In genomic region chr6:111291860-111292259, GRCh38 we compare ENCODE assay signal across 14 cellular contexts.
"Had no signal": no experiment of that assay in that cellular context is flagged by ENCODE, and none has a peak within 500 bp of the region (broad histone marks: within the 10 kb centered on the region; RNA-seq: fewer than 3 reads in every experiment).

No MANE protein-coding gene starts in this region.

- H3K27ac Mint-ChIP-seq: activated CD4-positive, alpha-beta T cell treated with anti-CD3 and anti-CD28 coated beads, Interleukin-2, amount 10 ng/mL, durations not matched to agents 7 days and 5 days; natural killer cell; progenitor cell of endocrine pancreas had no signal

- H3K9me3 Mint-ChIP-seq: activated CD4-positive, alpha-beta T cell treated with anti-CD3 and anti-CD28 coated beads, Interleukin-2, amount 10 ng/mL, durations not matched to agents 7 days and 5 days; memory B cell; natural killer cell had no signal

- H3K27me3 ChIP-seq: adrenal gland, esophagus muscularis mucosa had no signal

- H3K27ac ChIP-seq: adrenal gland, esophagus muscularis mucosa had no signal

- H3K36me3 Mint-ChIP-seq: natural killer cell had no signal

- ATAC-seq: left ventricle myocardium superior, natural killer cell, sciatic nerve had no signal

- H3K27me3 Mint-ChIP-seq: activated CD4-positive, alpha-beta T cell treated with anti-CD3 and anti-CD28 coated beads, Interleukin-2, amount 10 ng/mL, durations not matched to agents 7 days and 5 days; memory B cell; progenitor cell of endocrine pancreas had no signal

- H3K9me3 ChIP-seq: adrenal gland, esophagus muscularis mucosa had no signal

- H3K4me3 Mint-ChIP-seq: activated CD4-positive, alpha-beta T cell treated with anti-CD3 and anti-CD28 coated beads, Interleukin-2, amount 10 ng/mL, durations not matched to agents 7 days and 5 days; memory B cell; natural killer cell had no signal

- DNase-seq: activated CD4-positive, alpha-beta T cell treated with anti-CD3 and anti-CD28 coated beads, Interleukin-2, amount 10 ng/mL, durations not matched to agents 7 days and 5 days; activated CD8-positive, alpha-beta memory T cell treated with anti-CD3 and anti-CD28 coated beads for 24 hours; activated naive CD4-positive, alpha-beta T cell treated with Interleukin-2 at 50 U/mL for 16 hours; glutamatergic neuron; kidney glomerular epithelial cell; left ventricle myocardium superior; natural killer cell; stimulated activated CD4-positive, alpha-beta T cell treated with anti-CD3 and anti-CD28 coated beads, Interleukin-12 subunit alpha, Interleukin-12 subunit beta, amount 100 ng/mL, for 4 hours; stimulated activated CD4-positive, alpha-beta T cell treated with anti-CD3 and anti-CD28 coated beads, Interleukin-2, amount 100 ng/mL, for 24 hours had no signal

- H3K36me3 ChIP-seq: adrenal gland had no signal

- H3K4me3 ChIP-seq: adrenal gland, esophagus muscularis mucosa had no signal
